ENCODE assay signal across 9 cellular contexts in genomic region chr5:111748304-111748763, GRCh38. TPM values are rescaled to one million over a fixed set of nuclear protein-coding genes. Genes with fewer than 3 reads are reported as not detected.
DNase-seq lines count a peak whose midpoint lies in the region; ATAC-seq and TF ChIP-seq lines count a peak whose summit lies in the region.
"Had no signal": no experiment of that assay in that cellular context is flagged by ENCODE, and none has a peak within 500 bp of the region (broad histone marks: within the 10 kb centered on the region; RNA-seq: fewer than 3 reads in every experiment).

No MANE protein-coding gene starts in this region.

- H3K27me3 ChIP-seq in skeletal muscle satellite cell (ENCODE audit: control insufficient read depth, insufficient read depth, low read length): no peaks in the 10 kb centered on the region

- intact Hi-C loops in mucosa of descending colon (cut with DNase I, micrococcal nuclease): no loop called here

- ATAC-seq in GM21526 (IDR thresholded peaks at IDR 0.05; ENCODE audit: low FRiP score, unreplicated experiment): no peak
- no peak for ATAC-seq in GM19351 (IDR thresholded peaks at IDR 0.05; ENCODE audit: unreplicated experiment)
- ATAC-seq in mucosa of descending colon: no peak

- H3K4me2 ChIP-seq in skeletal muscle satellite cell (ENCODE audit: low read length): peak overlapping the region; percentile 69

- no peaks in the 10 kb centered on the region for H3K9me3 ChIP-seq in skeletal muscle satellite cell (replicated peaks; ENCODE audit: low read length)
- H3K9me3 ChIP-seq in mucosa of descending colon: no peaks in the 10 kb centered on the region

- H3K36me3 ChIP-seq in skeletal muscle satellite cell (ENCODE audit: insufficient read depth, low read length) (peaks cover 31% of the 10 kb centered on the region), mucosa of descending colon (ENCODE audit: low read depth) (no peaks in the 10 kb centered on the region)

- peak overlapping the region; percentile 78 for H3K9ac ChIP-seq in skeletal muscle satellite cell (ENCODE audit: low read depth, low read length)

- DNase-seq in GOT3 (lab: John Stamatoyannopoulos, UW): peak; percentile 42
- peak; percentile 26 for DNase-seq in SW480 (ENCODE audit: low spot score)
- DNase-seq in fibroblast of villous mesenchyme (ENCODE audit: low read depth): peak; percentile 57
- DNase-seq in occipital lobe (lab: John Stamatoyannopoulos, UW): no peak
- DNase-seq in mucosa of descending colon: no peak
- DNase-seq: NCI-H2171 had no signal

- TF ChIP-seq CTCF in fibroblast of villous mesenchyme (IDR thresholded peaks at IDR 0.05; ENCODE audit: insufficient read depth, low read depth, low read length): no peak
- no peak for TF ChIP-seq CTCF in mucosa of descending colon (IDR thresholded peaks at IDR 0.05)

- H3K4me1 ChIP-seq in skeletal muscle satellite cell (ENCODE audit: control insufficient read depth, insufficient read depth, low read length): peaks cover 85% of the 10 kb centered on the region
- H3K4me1 ChIP-seq in mucosa of descending colon (ENCODE audit: low read depth): peaks cover under 1% of the 10 kb centered on the region

- no peak overlapping the region for H3K4me3 ChIP-seq in fibroblast of villous mesenchyme (ENCODE audit: low read depth, low read length)
- peak overlapping the region; percentile 17 for H3K4me3 ChIP-seq in skeletal muscle satellite cell (ENCODE audit: low read length)
- H3K4me3 ChIP-seq in mucosa of descending colon: no peak overlapping the region

RNA-seq across cellular contexts. Expression of gene NREP, which starts 8.7 kb away (rescaled TPM):
- total RNA-seq in fibroblast of villous mesenchyme (146 and 253 TPM in 2 replicates), occipital lobe (685 TPM), mucosa of descending colon (10 to 100 TPM; 16.8 to 24.0 (median 18.1) TPM)
- 22.6 and 61.4 TPM in 2 replicates for total RNA-seq in skeletal muscle satellite cell (2012; rRNA removed)

Comparison
In these comparisons a context has a peak if more than half of its experiments do, and no peak if none do; other contexts are left out.
1. DNase-seq: peak in GOT3 (single experiment), SW480 (single experiment) and fibroblast of villous mesenchyme (single experiment); none in occipital lobe (single experiment) and mucosa of descending colon (0 of 3).